In the genomic region with DNA sequence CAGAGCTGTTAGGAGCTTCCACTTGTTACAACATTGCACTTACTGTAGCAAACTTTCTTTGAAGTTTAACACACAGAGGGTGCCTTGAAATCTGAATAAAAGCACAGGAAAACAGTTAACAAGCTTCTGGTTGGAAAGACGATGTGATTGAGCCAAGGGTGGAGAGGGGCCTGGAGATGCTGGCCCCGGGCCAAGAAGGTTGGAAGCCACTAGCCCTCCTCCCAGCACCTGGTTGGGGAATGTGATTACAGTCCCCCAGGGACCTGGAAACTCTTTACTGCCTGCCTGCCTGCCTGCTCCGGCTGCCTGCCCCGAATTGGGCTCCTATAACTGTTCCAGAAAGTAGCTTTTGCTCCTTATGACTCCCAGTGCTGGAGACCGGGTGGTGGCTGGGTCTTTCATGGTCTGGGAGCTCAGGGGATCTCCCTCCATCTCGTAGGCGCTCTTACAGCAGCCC, we compare ENCODE assay signal across 1 cellular context.
TF ChIP-seq lines count a peak whose summit lies in the region.

No MANE protein-coding gene starts in this region.

TF ChIP-seq in HEK293, 187 proteins besides CTCF, POLR2A, EP300 and RAD21 (continued from another document and continues in another):
- TF ChIP-seq ZNF2 (tag by site-specific recombination; IDR thresholded peaks at IDR 0.05), result no peak
- no peak for TF ChIP-seq ZNF433 (tag by site-specific recombination; IDR thresholded peaks at IDR 0.05; ENCODE audit: low read depth)
- peak; percentile 89 for TF ChIP-seq OSR2 (tag by site-specific recombination; IDR thresholded peaks at IDR 0.05)
- peak; percentile 50; the same call in 1 of the 2 replicates for TF ChIP-seq OVOL3 (tag by site-specific recombination; IDR thresholded peaks at IDR 0.05)
- TF ChIP-seq, protein P1, sequence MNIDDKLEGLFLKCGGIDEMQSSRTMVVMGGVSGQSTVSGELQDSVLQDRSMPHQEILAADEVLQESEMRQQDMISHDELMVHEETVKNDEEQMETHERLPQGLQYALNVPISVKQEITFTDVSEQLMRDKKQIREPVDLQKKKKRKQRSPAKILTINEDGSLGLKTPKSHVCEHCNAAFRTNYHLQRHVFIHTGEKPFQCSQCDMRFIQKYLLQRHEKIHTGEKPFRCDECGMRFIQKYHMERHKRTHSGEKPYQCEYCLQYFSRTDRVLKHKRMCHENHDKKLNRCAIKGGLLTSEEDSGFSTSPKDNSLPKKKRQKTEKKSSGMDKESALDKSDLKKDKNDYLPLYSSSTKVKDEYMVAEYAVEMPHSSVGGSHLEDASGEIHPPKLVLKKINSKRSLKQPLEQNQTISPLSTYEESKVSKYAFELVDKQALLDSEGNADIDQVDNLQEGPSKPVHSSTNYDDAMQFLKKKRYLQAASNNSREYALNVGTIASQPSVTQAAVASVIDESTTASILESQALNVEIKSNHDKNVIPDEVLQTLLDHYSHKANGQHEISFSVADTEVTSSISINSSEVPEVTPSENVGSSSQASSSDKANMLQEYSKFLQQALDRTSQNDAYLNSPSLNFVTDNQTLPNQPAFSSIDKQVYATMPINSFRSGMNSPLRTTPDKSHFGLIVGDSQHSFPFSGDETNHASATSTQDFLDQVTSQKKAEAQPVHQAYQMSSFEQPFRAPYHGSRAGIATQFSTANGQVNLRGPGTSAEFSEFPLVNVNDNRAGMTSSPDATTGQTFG (tag by site-specific recombination; IDR thresholded peaks at IDR 0.05; ENCODE audit: borderline replicate concordance), result no peak
- TF ChIP-seq ZNF701 (tag by site-specific recombination; IDR thresholded peaks at IDR 0.05), result no peak
- TF ChIP-seq ZNF426 (tag by site-specific recombination; IDR thresholded peaks at IDR 0.05), result no peak
- peak; percentile 65 for TF ChIP-seq ZEB2 (tag by site-specific recombination; IDR thresholded peaks at IDR 0.05)
- no peak for TF ChIP-seq BCL11A (tag by site-specific recombination; IDR thresholded peaks at IDR 0.05; ENCODE audit: low read depth)
- TF ChIP-seq, protein P2, sequence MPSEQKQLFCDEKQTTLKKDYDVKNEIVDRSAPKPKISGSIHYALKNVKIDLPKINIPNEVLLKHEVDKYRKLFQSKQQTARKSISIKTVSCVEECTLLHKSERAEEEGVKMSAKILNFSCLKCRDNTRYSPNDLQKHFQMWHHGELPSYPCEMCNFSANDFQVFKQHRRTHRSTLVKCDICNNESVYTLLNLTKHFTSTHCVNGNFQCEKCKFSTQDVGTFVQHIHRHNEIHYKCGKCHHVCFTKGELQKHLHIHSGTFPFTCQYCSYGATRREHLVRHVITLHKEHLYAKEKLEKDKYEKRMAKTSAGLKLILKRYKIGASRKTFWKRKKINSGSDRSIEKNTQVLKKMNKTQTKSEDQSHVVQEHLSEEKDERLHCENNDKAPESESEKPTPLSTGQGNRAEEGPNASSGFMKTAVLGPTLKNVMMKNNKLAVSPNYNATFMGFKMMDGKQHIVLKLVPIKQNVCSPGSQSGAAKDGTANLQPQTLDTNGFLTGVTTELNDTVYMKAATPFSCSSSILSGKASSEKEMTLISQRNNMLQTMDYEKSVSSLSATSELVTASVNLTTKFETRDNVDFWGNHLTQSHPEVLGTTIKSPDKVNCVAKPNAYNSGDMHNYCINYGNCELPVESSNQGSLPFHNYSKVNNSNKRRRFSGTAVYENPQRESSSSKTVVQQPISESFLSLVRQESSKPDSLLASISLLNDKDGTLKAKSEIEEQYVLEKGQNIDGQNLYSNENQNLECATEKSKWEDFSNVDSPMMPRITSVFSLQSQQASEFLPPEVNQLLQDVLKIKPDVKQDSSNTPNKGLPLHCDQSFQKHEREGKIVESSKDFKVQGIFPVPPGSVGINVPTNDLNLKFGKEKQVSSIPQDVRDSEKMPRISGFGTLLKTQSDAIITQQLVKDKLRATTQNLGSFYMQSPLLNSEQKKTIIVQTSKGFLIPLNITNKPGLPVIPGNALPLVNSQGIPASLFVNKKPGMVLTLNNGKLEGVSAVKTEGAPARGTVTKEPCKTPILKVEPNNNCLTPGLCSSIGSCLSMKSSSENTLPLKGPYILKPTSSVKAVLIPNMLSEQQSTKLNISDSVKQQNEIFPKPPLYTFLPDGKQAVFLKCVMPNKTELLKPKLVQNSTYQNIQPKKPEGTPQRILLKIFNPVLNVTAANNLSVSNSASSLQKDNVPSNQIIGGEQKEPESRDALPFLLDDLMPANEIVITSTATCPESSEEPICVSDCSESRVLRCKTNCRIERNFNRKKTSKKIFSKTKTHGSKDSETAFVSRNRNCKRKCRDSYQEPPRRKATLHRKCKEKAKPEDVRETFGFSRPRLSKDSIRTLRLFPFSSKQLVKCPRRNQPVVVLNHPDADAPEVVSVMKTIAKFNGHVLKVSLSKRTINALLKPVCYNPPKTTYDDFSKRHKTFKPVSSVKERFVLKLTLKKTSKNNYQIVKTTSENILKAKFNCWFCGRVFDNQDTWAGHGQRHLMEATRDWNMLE (tag by site-specific recombination; conservative IDR thresholded peaks at IDR 0.05; ENCODE audit: low read depth), result peak; percentile 46
- TF ChIP-seq, protein P3, sequence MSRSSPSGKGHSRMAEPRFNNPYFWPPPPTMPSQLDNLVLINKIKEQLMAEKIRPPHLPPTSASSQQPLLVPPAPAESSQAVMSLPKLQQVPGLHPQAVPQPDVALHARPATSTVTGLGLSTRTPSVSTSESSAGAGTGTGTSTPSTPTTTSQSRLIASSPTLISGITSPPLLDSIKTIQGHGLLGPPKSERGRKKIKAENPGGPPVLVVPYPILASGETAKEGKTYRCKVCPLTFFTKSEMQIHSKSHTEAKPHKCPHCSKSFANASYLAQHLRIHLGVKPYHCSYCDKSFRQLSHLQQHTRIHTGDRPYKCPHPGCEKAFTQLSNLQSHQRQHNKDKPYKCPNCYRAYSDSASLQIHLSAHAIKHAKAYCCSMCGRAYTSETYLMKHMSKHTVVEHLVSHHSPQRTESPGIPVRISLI (tag by site-specific recombination; IDR thresholded peaks at IDR 0.05), result no peak
- TF ChIP-seq ZNF214 (tag by site-specific recombination; IDR thresholded peaks at IDR 0.05; ENCODE audit: borderline replicate concordance), result no peak
- TF ChIP-seq ZIC2 (tag by site-specific recombination; IDR thresholded peaks at IDR 0.05), result peak; percentile 64
- TF ChIP-seq EGR2 (tag by site-specific recombination; IDR thresholded peaks at IDR 0.05; ENCODE audit: low read depth), result no peak
- TF ChIP-seq, protein P4, sequence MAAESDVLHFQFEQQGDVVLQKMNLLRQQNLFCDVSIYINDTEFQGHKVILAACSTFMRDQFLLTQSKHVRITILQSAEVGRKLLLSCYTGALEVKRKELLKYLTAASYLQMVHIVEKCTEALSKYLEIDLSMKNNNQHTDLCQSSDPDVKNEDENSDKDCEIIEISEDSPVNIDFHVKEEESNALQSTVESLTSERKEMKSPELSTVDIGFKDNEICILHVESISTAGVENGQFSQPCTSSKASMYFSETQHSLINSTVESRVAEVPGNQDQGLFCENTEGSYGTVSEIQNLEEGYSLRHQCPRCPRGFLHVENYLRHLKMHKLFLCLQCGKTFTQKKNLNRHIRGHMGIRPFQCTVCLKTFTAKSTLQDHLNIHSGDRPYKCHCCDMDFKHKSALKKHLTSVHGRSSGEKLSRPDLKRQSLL (tag by site-specific recombination; IDR thresholded peaks at IDR 0.05), result peak; percentile 87
- TF ChIP-seq, protein P5, sequence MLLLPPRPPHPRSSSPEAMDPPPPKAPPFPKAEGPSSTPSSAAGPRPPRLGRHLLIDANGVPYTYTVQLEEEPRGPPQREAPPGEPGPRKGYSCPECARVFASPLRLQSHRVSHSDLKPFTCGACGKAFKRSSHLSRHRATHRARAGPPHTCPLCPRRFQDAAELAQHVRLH (tag by site-specific recombination; IDR thresholded peaks at IDR 0.05), result 0 out of 2 replicates have a peak, but pooled peaks have one; percentile 48
- no peak for TF ChIP-seq ZNF140 (tag by site-specific recombination; IDR thresholded peaks at IDR 0.05)
- TF ChIP-seq ZBTB48 (tag by site-specific recombination; IDR thresholded peaks at IDR 0.05), result peak; percentile 70
- TF ChIP-seq ZNF660 (tag by site-specific recombination; IDR thresholded peaks at IDR 0.05), result peak; percentile 94
- TF ChIP-seq ZNF521 (tag by site-specific recombination; IDR thresholded peaks at IDR 0.05), result no peak
- TF ChIP-seq ZNF155 (tag by site-specific recombination; IDR thresholded peaks at IDR 0.05), result no peak
- TF ChIP-seq, protein P6, sequence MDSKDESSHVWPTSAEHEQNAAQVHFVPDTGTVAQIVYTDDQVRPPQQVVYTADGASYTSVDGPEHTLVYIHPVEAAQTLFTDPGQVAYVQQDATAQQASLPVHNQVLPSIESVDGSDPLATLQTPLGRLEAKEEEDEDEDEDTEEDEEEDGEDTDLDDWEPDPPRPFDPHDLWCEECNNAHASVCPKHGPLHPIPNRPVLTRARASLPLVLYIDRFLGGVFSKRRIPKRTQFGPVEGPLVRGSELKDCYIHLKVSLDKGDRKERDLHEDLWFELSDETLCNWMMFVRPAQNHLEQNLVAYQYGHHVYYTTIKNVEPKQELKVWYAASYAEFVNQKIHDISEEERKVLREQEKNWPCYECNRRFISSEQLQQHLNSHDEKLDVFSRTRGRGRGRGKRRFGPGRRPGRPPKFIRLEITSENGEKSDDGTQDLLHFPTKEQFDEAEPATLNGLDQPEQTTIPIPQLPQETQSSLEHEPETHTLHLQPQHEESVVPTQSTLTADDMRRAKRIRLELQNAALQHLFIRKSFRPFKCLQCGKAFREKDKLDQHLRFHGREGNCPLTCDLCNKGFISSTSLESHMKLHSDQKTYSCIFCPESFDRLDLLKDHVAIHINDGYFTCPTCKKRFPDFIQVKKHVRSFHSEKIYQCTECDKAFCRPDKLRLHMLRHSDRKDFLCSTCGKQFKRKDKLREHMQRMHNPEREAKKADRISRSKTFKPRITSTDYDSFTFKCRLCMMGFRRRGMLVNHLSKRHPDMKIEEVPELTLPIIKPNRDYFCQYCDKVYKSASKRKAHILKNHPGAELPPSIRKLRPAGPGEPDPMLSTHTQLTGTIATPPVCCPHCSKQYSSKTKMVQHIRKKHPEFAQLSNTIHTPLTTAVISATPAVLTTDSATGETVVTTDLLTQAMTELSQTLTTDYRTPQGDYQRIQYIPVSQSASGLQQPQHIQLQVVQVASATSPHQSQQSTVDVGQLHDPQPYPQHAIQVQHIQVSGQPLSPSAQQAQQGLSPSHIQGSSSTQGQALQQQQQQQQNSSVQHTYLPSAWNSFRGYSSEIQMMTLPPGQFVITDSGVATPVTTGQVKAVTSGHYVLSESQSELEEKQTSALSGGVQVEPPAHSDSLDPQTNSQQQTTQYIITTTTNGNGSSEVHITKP (tag by site-specific recombination; IDR thresholded peaks at IDR 0.05), result peak; percentile 91
- TF ChIP-seq ZNF473 (tag by site-specific recombination; IDR thresholded peaks at IDR 0.05), result no peak
- TF ChIP-seq, protein P7, sequence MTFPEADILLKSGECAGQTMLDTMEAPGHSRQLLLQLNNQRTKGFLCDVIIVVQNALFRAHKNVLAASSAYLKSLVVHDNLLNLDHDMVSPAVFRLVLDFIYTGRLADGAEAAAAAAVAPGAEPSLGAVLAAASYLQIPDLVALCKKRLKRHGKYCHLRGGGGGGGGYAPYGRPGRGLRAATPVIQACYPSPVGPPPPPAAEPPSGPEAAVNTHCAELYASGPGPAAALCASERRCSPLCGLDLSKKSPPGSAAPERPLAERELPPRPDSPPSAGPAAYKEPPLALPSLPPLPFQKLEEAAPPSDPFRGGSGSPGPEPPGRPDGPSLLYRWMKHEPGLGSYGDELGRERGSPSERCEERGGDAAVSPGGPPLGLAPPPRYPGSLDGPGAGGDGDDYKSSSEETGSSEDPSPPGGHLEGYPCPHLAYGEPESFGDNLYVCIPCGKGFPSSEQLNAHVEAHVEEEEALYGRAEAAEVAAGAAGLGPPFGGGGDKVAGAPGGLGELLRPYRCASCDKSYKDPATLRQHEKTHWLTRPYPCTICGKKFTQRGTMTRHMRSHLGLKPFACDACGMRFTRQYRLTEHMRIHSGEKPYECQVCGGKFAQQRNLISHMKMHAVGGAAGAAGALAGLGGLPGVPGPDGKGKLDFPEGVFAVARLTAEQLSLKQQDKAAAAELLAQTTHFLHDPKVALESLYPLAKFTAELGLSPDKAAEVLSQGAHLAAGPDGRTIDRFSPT (tag by site-specific recombination; IDR thresholded peaks at IDR 0.05), result no peak
- TF ChIP-seq SCRT2 (tag by site-specific recombination; IDR thresholded peaks at IDR 0.05), result peak; percentile 65; the same call in 1 of the 2 replicates
- peak; percentile 49; the same call in 1 of the 2 replicates for TF ChIP-seq KLF7 (tag by site-specific recombination; IDR thresholded peaks at IDR 0.05; ENCODE audit: borderline replicate concordance)
- TF ChIP-seq, protein P8, sequence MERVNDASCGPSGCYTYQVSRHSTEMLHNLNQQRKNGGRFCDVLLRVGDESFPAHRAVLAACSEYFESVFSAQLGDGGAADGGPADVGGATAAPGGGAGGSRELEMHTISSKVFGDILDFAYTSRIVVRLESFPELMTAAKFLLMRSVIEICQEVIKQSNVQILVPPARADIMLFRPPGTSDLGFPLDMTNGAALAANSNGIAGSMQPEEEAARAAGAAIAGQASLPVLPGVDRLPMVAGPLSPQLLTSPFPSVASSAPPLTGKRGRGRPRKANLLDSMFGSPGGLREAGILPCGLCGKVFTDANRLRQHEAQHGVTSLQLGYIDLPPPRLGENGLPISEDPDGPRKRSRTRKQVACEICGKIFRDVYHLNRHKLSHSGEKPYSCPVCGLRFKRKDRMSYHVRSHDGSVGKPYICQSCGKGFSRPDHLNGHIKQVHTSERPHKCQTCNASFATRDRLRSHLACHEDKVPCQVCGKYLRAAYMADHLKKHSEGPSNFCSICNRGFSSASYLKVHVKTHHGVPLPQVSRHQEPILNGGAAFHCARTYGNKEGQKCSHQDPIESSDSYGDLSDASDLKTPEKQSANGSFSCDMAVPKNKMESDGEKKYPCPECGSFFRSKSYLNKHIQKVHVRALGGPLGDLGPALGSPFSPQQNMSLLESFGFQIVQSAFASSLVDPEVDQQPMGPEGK (tag by site-specific recombination; IDR thresholded peaks at IDR 0.05), result peak; percentile 68
- TF ChIP-seq ZNF423 (tag by site-specific recombination; IDR thresholded peaks at IDR 0.05), result peak; percentile 96
- peak; percentile 26; the same call in 1 of the 2 replicates for TF ChIP-seq ZNF677 (tag by site-specific recombination; IDR thresholded peaks at IDR 0.05)
- TF ChIP-seq IKZF3 (tag by site-specific recombination; IDR thresholded peaks at IDR 0.05), result peak; percentile 89
- peak; percentile 74 for TF ChIP-seq ZXDB (tag by site-specific recombination; IDR thresholded peaks at IDR 0.05)
- no peak for TF ChIP-seq ZNF394 (tag by site-specific recombination; IDR thresholded peaks at IDR 0.05; ENCODE audit: borderline replicate concordance)
- TF ChIP-seq, protein P9, sequence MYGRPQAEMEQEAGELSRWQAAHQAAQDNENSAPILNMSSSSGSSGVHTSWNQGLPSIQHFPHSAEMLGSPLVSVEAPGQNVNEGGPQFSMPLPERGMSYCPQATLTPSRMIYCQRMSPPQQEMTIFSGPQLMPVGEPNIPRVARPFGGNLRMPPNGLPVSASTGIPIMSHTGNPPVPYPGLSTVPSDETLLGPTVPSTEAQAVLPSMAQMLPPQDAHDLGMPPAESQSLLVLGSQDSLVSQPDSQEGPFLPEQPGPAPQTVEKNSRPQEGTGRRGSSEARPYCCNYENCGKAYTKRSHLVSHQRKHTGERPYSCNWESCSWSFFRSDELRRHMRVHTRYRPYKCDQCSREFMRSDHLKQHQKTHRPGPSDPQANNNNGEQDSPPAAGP (tag by site-specific recombination; IDR thresholded peaks at IDR 0.05), result no peak
- TF ChIP-seq ZNF558 (tag by site-specific recombination; IDR thresholded peaks at IDR 0.05), result peak; percentile 14; the same call in 1 of the 2 replicates
- no peak for TF ChIP-seq ZNF350 (tag by site-specific recombination; IDR thresholded peaks at IDR 0.05)
- TF ChIP-seq ZNF19 (tag by site-specific recombination; IDR thresholded peaks at IDR 0.05; ENCODE audit: low read depth), result no peak
- 0 out of 2 replicates have a peak, but pooled peaks have one; percentile 12 for TF ChIP-seq YY1 (tag by site-specific recombination; IDR thresholded peaks at IDR 0.05)
- no peak for TF ChIP-seq ZNF223 (tag by site-specific recombination; IDR thresholded peaks at IDR 0.05)
